In the genomic region with DNA sequence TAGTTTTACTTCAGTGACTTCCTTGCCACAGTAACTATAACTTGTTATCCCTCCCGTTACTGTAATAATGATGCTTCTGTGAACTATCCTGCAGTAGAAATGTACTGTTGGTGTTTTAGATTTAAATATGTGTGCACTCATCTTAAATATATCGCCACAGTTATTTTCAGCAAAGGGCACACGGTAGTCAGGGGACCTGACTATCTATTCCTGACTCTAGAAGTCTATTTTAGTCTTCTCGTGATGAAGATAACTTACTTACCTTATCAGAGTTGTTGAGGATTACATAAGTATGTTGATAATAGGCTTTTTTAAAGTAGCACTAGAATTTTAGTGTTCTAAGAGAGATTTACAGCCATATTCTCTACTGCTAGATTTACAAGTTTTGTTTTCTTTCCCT, we compare ENCODE assay signal across 22 cellular contexts.
DNase-seq lines count a peak whose midpoint lies in the region; ATAC-seq, FAIRE-seq and TF ChIP-seq lines count a peak whose summit lies in the region.
"Had no signal": no experiment of that assay in that cellular context is flagged by ENCODE, and none has a peak within 500 bp of the region (broad histone marks: within the 10 kb centered on the region; RNA-seq: fewer than 3 reads in every experiment).

No MANE protein-coding gene starts in this region.

- CTCF ChIA-PET in A549 (lab: Yijun Ruan, JAX) (no interaction called here), WTC11 (lab: Charles Lee) (no interaction called here)

- no peaks in the 10 kb centered on the region for H3K27me3 Mint-ChIP-seq in activated T-helper 17 cell treated with anti-CD3 and anti-CD28 coated beads, Interleukin-2, amount 50 U/mL, for 72 hours
- no peaks in the 10 kb centered on the region for H3K27me3 Mint-ChIP-seq in WTC11 (ENCODE audit: low read depth)
- H3K27me3 Mint-ChIP-seq: CD4-positive, alpha-beta memory T cell had no signal

- peaks cover 0 to 58% (median 0%) of the 10 kb centered on the region in 9 donors for H3K36me3 ChIP-seq in heart right ventricle

- POLR2A ChIA-PET in A549 (lab: Yijun Ruan, JAX) (no interaction called here), WTC11 (lab: Charles Lee) (no interaction called here)

- peaks cover 10% of the 10 kb centered on the region for H3K36me3 Mint-ChIP-seq in activated T-helper 17 cell treated with anti-CD3 and anti-CD28 coated beads, Interleukin-2, amount 50 U/mL, for 72 hours (ENCODE audit: low read depth)
- H3K36me3 Mint-ChIP-seq in WTC11: peaks cover 21% of the 10 kb centered on the region

- TF ChIP-seq POLR2A in A549 (IDR thresholded peaks at IDR 0.05; ENCODE audit: low read length): no peak

- no peaks in the 10 kb centered on the region for H3K27me3 ChIP-seq in heart right ventricle

- H3K27ac Mint-ChIP-seq in activated T-helper 17 cell treated with anti-CD3 and anti-CD28 coated beads, Interleukin-2, amount 50 U/mL, for 72 hours: peak overlapping the region; percentile 7
- H3K27ac Mint-ChIP-seq in WTC11: no peak overlapping the region

- no peaks in the 10 kb centered on the region for H3K4me1 Mint-ChIP-seq in activated T-helper 17 cell treated with anti-CD3 and anti-CD28 coated beads, Interleukin-2, amount 50 U/mL, for 72 hours
- H3K4me1 Mint-ChIP-seq in WTC11: no peaks in the 10 kb centered on the region
- H3K4me1 Mint-ChIP-seq: CD4-positive, alpha-beta memory T cell had no signal

- peak; percentile 78 for ATAC-seq in Right ventricle myocardium inferior
- no peak for ATAC-seq in left cardiac atrium
- no peak for ATAC-seq in A549
- ATAC-seq in activated T-helper 17 cell treated with anti-CD3 and anti-CD28 coated beads, Interleukin-2, amount 50 U/mL, for 72 hours (replicated peaks): no peak
- peak; percentile 59 to 94 (median 82) for ATAC-seq in heart right ventricle
- ATAC-seq in WTC11: no peak

- 87% methylated on average over 4 of the region's 4 CpGs for whole genome bisulfite sequencing in A549 (ENCODE audit: missing lambda C conversion rate)
- WGBS in heart right ventricle, 2 donors: 39 to 52% methylated on average over 4 of the region's 4 CpGs

- H3K9me3 Mint-ChIP-seq in activated T-helper 17 cell treated with anti-CD3 and anti-CD28 coated beads, Interleukin-2, amount 50 U/mL, for 72 hours: no peaks in the 10 kb centered on the region
- H3K9me3 Mint-ChIP-seq in WTC11: no peaks in the 10 kb centered on the region
- H3K9me3 Mint-ChIP-seq: CD4-positive, alpha-beta memory T cell had no signal

- H3K4me3 ChIP-seq in A549 (no peak overlapping the region), heart right ventricle (no peak overlapping the region)
- H3K4me3 ChIP-seq: GM23248 had no signal

- H3K9me3 ChIP-seq in A549 (no peaks in the 10 kb centered on the region), heart right ventricle (no peaks in the 10 kb centered on the region)

- intact Hi-C loops in Right ventricle myocardium inferior (cut with DNase I): no loop called here
- intact Hi-C loops in left cardiac atrium (cut with DNase I): no loop called here
- intact Hi-C loops in heart right ventricle (cut with DNase I): loop anchor here in 4 of 10 donors (10.0 kb wide), 2 partner anchors 579 to 739 kb away; a partner anchor contains a TSS
- intact Hi-C loops in head of caudate nucleus (cut with DNase I): no loop called here

- no peak overlapping the region for H3K4me2 ChIP-seq in A549

- H3K4me1 ChIP-seq in A549: no peaks in the 10 kb centered on the region
- H3K4me1 ChIP-seq in heart right ventricle: peaks cover 0 to 13% (median 0%) of the 10 kb centered on the region in 9 donors

- H3K27ac ChIP-seq in A549: no peak overlapping the region
- peak overlapping the region in 6 of 10 donors; percentile 13 to 76 (median 56) for H3K27ac ChIP-seq in heart right ventricle
- H3K27ac ChIP-seq: GM23248 had no signal

- peak; percentile 43 for FAIRE-seq in A549 (lab: Jason Lieb, UNC)
- FAIRE-seq: GM12892, GM19239, H1 had no signal

- TF ChIP-seq EP300 in A549 (IDR thresholded peaks at IDR 0.05): no peak

- no peak overlapping the region for H3K4me3 Mint-ChIP-seq in activated T-helper 17 cell treated with anti-CD3 and anti-CD28 coated beads, Interleukin-2, amount 50 U/mL, for 72 hours
- H3K4me3 Mint-ChIP-seq in WTC11: no peak overlapping the region
- H3K4me3 Mint-ChIP-seq: CD4-positive, alpha-beta memory T cell had no signal

- no peak for TF ChIP-seq CTCF in A549 (IDR thresholded peaks at IDR 0.05)
- no peak for TF ChIP-seq CTCF in heart right ventricle (IDR thresholded peaks at IDR 0.05)
- TF ChIP-seq CTCF in WTC11 (IDR thresholded peaks at IDR 0.05): no peak

- DNase-seq in Right ventricle myocardium inferior (ENCODE audit: missing footprints) (no peak), left cardiac atrium (no peak), A549 (ENCODE audit: low read depth in 1 of 2, low spot score in 1 of 2) (no peak), heart right ventricle (no peak), NCI-H748 treated with DMSO at 0.1 percent for 48 hours (lab: John Stamatoyannopoulos, UW) (no peak), head of caudate nucleus (no peak), WTC11 (ENCODE audit: low spot score) (no peak)
- DNase-seq: 8988T; C1 segment of cervical spinal cord; Calu3; CD4-positive, alpha-beta memory T cell; COR-L47; DMS53; DMS79 treated with DMSO at 0.1 percent for 48 hours; GF-D8; H7; HCEC 1CT had no signal

- no peak for TF ChIP-seq RAD21 in A549 (conservative IDR thresholded peaks at IDR 0.05 in 1 of 2, IDR thresholded peaks at IDR 0.05 in 1 of 2)

TF ChIP-seq in A549, 52 proteins besides CTCF, POLR2A, EP300 and RAD21:
- TF ChIP-seq, protein P1, sequence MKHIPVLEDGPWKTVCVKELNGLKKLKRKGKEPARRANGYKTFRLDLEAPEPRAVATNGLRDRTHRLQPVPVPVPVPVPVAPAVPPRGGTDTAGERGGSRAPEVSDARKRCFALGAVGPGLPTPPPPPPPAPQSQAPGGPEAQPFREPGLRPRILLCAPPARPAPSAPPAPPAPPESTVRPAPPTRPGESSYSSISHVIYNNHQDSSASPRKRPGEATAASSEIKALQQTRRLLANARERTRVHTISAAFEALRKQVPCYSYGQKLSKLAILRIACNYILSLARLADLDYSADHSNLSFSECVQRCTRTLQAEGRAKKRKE (CRISPR knock-in tag; IDR thresholded peaks at IDR 0.05; ENCODE audit: low read depth): no peak
- TF ChIP-seq RNF2 (IDR thresholded peaks at IDR 0.05; ENCODE audit: borderline replicate concordance, low read depth): no peak
- no peak for TF ChIP-seq CHD2 (IDR thresholded peaks at IDR 0.05; ENCODE audit: low read length, partially characterized antibody)

TF ChIP-seq in WTC11, 78 proteins besides CTCF, POLR2A, EP300 and RAD21 (continues in another document):
- TF ChIP-seq SMAD4 (CRISPR knock-in tag; IDR thresholded peaks at IDR 0.05): no peak
- TF ChIP-seq, protein P2, sequence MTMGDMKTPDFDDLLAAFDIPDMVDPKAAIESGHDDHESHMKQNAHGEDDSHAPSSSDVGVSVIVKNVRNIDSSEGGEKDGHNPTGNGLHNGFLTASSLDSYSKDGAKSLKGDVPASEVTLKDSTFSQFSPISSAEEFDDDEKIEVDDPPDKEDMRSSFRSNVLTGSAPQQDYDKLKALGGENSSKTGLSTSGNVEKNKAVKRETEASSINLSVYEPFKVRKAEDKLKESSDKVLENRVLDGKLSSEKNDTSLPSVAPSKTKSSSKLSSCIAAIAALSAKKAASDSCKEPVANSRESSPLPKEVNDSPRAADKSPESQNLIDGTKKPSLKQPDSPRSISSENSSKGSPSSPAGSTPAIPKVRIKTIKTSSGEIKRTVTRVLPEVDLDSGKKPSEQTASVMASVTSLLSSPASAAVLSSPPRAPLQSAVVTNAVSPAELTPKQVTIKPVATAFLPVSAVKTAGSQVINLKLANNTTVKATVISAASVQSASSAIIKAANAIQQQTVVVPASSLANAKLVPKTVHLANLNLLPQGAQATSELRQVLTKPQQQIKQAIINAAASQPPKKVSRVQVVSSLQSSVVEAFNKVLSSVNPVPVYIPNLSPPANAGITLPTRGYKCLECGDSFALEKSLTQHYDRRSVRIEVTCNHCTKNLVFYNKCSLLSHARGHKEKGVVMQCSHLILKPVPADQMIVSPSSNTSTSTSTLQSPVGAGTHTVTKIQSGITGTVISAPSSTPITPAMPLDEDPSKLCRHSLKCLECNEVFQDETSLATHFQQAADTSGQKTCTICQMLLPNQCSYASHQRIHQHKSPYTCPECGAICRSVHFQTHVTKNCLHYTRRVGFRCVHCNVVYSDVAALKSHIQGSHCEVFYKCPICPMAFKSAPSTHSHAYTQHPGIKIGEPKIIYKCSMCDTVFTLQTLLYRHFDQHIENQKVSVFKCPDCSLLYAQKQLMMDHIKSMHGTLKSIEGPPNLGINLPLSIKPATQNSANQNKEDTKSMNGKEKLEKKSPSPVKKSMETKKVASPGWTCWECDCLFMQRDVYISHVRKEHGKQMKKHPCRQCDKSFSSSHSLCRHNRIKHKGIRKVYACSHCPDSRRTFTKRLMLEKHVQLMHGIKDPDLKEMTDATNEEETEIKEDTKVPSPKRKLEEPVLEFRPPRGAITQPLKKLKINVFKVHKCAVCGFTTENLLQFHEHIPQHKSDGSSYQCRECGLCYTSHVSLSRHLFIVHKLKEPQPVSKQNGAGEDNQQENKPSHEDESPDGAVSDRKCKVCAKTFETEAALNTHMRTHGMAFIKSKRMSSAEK (CRISPR knock-in tag; IDR thresholded peaks at IDR 0.05; ENCODE audit: borderline replicate concordance): no peak
- TF ChIP-seq, protein P3, sequence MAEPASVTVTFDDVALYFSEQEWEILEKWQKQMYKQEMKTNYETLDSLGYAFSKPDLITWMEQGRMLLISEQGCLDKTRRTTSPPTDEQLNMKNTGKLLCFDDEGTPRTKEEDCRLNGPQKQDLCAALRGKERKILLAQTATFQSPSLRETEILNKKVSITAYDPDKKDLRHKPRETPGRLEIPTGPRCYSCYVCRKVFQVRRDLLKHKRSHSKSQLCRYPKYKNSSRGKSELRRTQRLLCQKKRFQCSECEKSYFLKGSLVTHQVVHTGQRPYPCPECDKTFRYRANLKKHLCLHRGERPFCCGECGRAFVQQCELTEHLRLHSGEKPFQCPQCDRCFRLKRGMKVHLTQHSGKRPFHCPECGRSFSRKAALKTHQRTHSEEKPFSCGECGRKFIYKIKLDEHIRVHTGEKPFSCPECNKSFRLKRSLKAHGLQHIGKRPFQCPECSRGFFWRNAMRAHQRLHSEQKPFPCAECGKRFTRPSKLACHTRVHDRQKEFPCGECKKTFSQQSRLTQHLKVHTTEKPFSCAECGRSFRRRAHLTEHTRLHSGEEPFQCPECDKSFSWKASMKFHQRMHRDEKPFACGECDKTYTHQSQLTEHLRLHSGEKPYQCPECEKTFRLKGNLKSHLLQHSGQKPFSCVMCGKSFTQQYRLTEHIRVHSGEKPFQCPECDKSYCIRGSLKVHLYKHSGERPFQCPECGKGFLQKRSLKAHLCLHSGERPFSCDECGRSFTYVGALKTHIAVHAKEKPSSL (CRISPR knock-in tag; conservative IDR thresholded peaks at IDR 0.05): no peak

Comparison
In these comparisons a context has a peak if more than half of its experiments do, and no peak if none do; other contexts are left out.
1. ATAC-seq: peak in Right ventricle myocardium inferior (single experiment) and heart right ventricle (8 of 8); none in left cardiac atrium (0 of 2), A549 (0 of 2), activated T-helper 17 cell treated with anti-CD3 and anti-CD28 coated beads, Interleukin-2, amount 50 U/mL, for 72 hours (single experiment) and WTC11 (single experiment).
2. H3K27ac ChIP-seq: peak in heart right ventricle (6 of 10); none in A549 (0 of 2).